24 cellular contexts compared by ENCODE assay signal in genomic region chr1:113321761-113322387, GRCh38.
DNase-seq lines count a peak whose midpoint lies in the region; ATAC-seq, FAIRE-seq and TF ChIP-seq lines count a peak whose summit lies in the region.
"Had no signal": no experiment of that assay in that cellular context is flagged by ENCODE, and none has a peak within 500 bp of the region (broad histone marks: within the 10 kb centered on the region; RNA-seq: fewer than 3 reads in every experiment).

No MANE protein-coding gene starts in this region.

- H3K9me3 ChIP-seq in K562 (replicated peaks; ENCODE audit: control insufficient read depth, insufficient read depth, low read depth, low read length) (no peaks in the 10 kb centered on the region), left lung (peaks cover 0 to 3% of the 10 kb centered on the region in 2 donors), right atrium auricular region (no peaks in the 10 kb centered on the region)

- no peaks in the 10 kb centered on the region for H3K36me3 ChIP-seq in K562 (ENCODE audit: control insufficient read depth, insufficient read depth, low read length)
- no peaks in the 10 kb centered on the region for H3K36me3 ChIP-seq in left lung
- no peaks in the 10 kb centered on the region for H3K36me3 ChIP-seq in right atrium auricular region
- H3K36me3 ChIP-seq: BLaER1 treated with 17β-estradiol and CSF1 and Interleukin-3, amounts not matched to agents 10 nM and 100 nM had no signal

- no peaks in the 10 kb centered on the region for H4K20me1 ChIP-seq in K562 (replicated peaks; ENCODE audit: control insufficient read depth, insufficient read depth, low read length)
- H4K20me1 ChIP-seq: BLaER1 treated with 17β-estradiol and CSF1 and Interleukin-3, amounts not matched to agents 10 nM and 100 nM had no signal

- POLR2A ChIA-PET in K562 (lab: Yijun Ruan, JAX) = interaction anchor here (0.8 kb wide), 2 partner anchors 15 to 21 kb away, joined by 3 to 4 read pairs; no protein-coding TSS in a partner anchor

- H3K27ac ChIP-seq in K562 (ENCODE audit: extremely low read depth, low read depth, low read length) (no peak overlapping the region), left lung (peak overlapping the region; percentile 14 to 30), right atrium auricular region (no peak overlapping the region)
- H3K27ac ChIP-seq: BLaER1 treated with 17β-estradiol and CSF1 and Interleukin-3, amounts not matched to agents 10 nM and 100 nM; GM23248 had no signal

- no peak for TF ChIP-seq POLR2A in K562 (conservative IDR thresholded peaks at IDR 0.05)

- intact Hi-C loops in K562 (cut with micrococcal nuclease) = no loop called here
- intact Hi-C loops in left lung (cut with DNase I) = no loop called here

- DNase-seq in NCI-H524 (lab: John Stamatoyannopoulos, UW) (peak; percentile 3 to 32), K562 (ENCODE audit: extremely low read depth in 1 of 4, low spot score in 3 of 4) (no peak), left lung (no peak), right atrium auricular region (ENCODE audit: low spot score) (no peak)
- no peak for DNase-seq in activated T-cell treated with anti-CD3 and anti-CD28 coated beads, Interleukin-2, amount 50 U/mL, for 24 hours
- DNase-seq: ACHN; CD4-positive, alpha-beta memory T cell; DND-41; GM23248; H9; Karpas-422; NCI-H1048; NCI-H1417 treated with DMSO at 0.1 percent for 48 hours; NCI-H187; NCI-H446 treated with DMSO at 0.1 percent for 48 hours; NCI-H82; OCI-M1 had no signal

- TF ChIP-seq EP300 in K562 (IDR thresholded peaks at IDR 0.05; ENCODE audit: low read length) = no peak

- no peak for TF ChIP-seq RAD21 in K562 (CRISPR knock-in tag; conservative IDR thresholded peaks at IDR 0.05 in 1 of 2, IDR thresholded peaks at IDR 0.05 in 1 of 2)

- H3K9me1 ChIP-seq in K562 (ENCODE audit: control insufficient read depth, insufficient read depth, low read length) = no peaks in the 10 kb centered on the region

- H3K27me3 ChIP-seq in K562 (ENCODE audit: control insufficient read depth in 2 of 2, insufficient read depth in 2 of 2, low read length in 2 of 2) (peaks cover 0 to 2% of the 10 kb centered on the region in 2 experiments; a peak in 2 of 5 replicates), left lung (no peaks in the 10 kb centered on the region), right atrium auricular region (no peaks in the 10 kb centered on the region)
- H3K27me3 ChIP-seq: BLaER1 treated with 17β-estradiol and CSF1 and Interleukin-3, amounts not matched to agents 10 nM and 100 nM had no signal

- no peak for ATAC-seq in K562
- ATAC-seq in left lung = peak; percentile 14
- no peak for ATAC-seq in HG02571 (IDR thresholded peaks at IDR 0.05; ENCODE audit: unreplicated experiment)
- no peak for ATAC-seq in HG03432 (IDR thresholded peaks at IDR 0.05; ENCODE audit: unreplicated experiment)
- ATAC-seq: Right ventricle myocardium inferior had no signal

- H3K9me3 Mint-ChIP-seq in activated T-cell treated with anti-CD3 and anti-CD28 coated beads, Interleukin-2, amount 50 U/mL, for 24 hours = no peaks in the 10 kb centered on the region
- H3K9me3 Mint-ChIP-seq: H9, IgD-negative memory B cell had no signal

- no peak overlapping the region for H3K27ac Mint-ChIP-seq in activated T-cell treated with anti-CD3 and anti-CD28 coated beads, Interleukin-2, amount 50 U/mL, for 24 hours
- H3K27ac Mint-ChIP-seq: CD4-positive, alpha-beta memory T cell; H9; IgD-negative memory B cell had no signal

- no peaks in the 10 kb centered on the region for H3K36me3 Mint-ChIP-seq in activated T-cell treated with anti-CD3 and anti-CD28 coated beads, Interleukin-2, amount 50 U/mL, for 24 hours (ENCODE audit: low read depth)
- H3K36me3 Mint-ChIP-seq: CD4-positive, alpha-beta memory T cell; IgD-negative memory B cell had no signal

- no peaks in the 10 kb centered on the region for H3K27me3 Mint-ChIP-seq in activated T-cell treated with anti-CD3 and anti-CD28 coated beads, Interleukin-2, amount 50 U/mL, for 24 hours
- H3K27me3 Mint-ChIP-seq: CD4-positive, alpha-beta memory T cell; IgD-negative memory B cell had no signal

- no peak overlapping the region for H3K4me3 ChIP-seq in K562
- H3K4me3 ChIP-seq in left lung = no peak overlapping the region
- no peak overlapping the region for H3K4me3 ChIP-seq in right atrium auricular region
- H3K4me3 ChIP-seq: BLaER1 treated with 17β-estradiol and CSF1 and Interleukin-3, amounts not matched to agents 10 nM and 100 nM; GM23248 had no signal

- H3K4me1 ChIP-seq in K562 (replicated peaks in 1 of 2; ENCODE audit: control insufficient read depth in 2 of 2, insufficient read depth in 2 of 2, low read length in 2 of 2) (no peaks in the 10 kb centered on the region), left lung (no peaks in the 10 kb centered on the region), right atrium auricular region (no peaks in the 10 kb centered on the region)
- H3K4me1 ChIP-seq: BLaER1 treated with 17β-estradiol and CSF1 and Interleukin-3, amounts not matched to agents 10 nM and 100 nM had no signal

- TF ChIP-seq CTCF in K562 (IDR thresholded peaks at IDR 0.05 in 2 of 3, conservative IDR thresholded peaks at IDR 0.05 in 1 of 3; ENCODE audit: insufficient read depth in 2 of 3, low read depth in 1 of 3, low read length in 3 of 3) (no peak), left lung (IDR thresholded peaks at IDR 0.05) (no peak), right atrium auricular region (IDR thresholded peaks at IDR 0.05) (no peak)

- in situ Hi-C loops in K562 (cut with MboI) = no loop called here

- 17% methylated on average over 3 of the region's 3 CpGs for WGBS in K562 (ENCODE audit: insufficient coverage, low coverage, missing lambda C conversion rate)

- H3K9ac ChIP-seq in K562 (ENCODE audit: insufficient read depth in 1 of 2, low read depth in 2 of 2, low read length in 2 of 2) = no peak overlapping the region
- H3K9ac ChIP-seq: BLaER1 treated with 17β-estradiol and CSF1 and Interleukin-3, amounts not matched to agents 10 nM and 100 nM; GM23248 had no signal

- no peak overlapping the region for H3K4me2 ChIP-seq in K562 (ENCODE audit: insufficient read depth, low read length)
- H3K4me2 ChIP-seq: BLaER1 treated with 17β-estradiol and CSF1 and Interleukin-3, amounts not matched to agents 10 nM and 100 nM had no signal

- H3K4me3 Mint-ChIP-seq in activated T-cell treated with anti-CD3 and anti-CD28 coated beads, Interleukin-2, amount 50 U/mL, for 24 hours = no peak overlapping the region
- H3K4me3 Mint-ChIP-seq: CD4-positive, alpha-beta memory T cell; H9; IgD-negative memory B cell had no signal

- CTCF ChIA-PET in K562 (lab: Yijun Ruan, JAX; ENCODE audit: low intra/inter-chr PET ratio) = no interaction called here

- no peak overlapping the region for H2AFZ ChIP-seq in K562 (ENCODE audit: low read depth, low read length)
- H2AFZ ChIP-seq: GM23248 had no signal

- no TSS peak for BruUV-seq in K562 (replicated peaks; lab: Mats Ljungman, UMichigan)

- FAIRE-seq in K562 (lab: Jason Lieb, UNC) = no peak
- FAIRE-seq: GM12892, RCC 7860 had no signal

- H3K79me2 ChIP-seq in K562 (ENCODE audit: control insufficient read depth, insufficient read depth, low read length) = no peaks in the 10 kb centered on the region

- H3K4me1 Mint-ChIP-seq in activated T-cell treated with anti-CD3 and anti-CD28 coated beads, Interleukin-2, amount 50 U/mL, for 24 hours (ENCODE audit: low read depth) = no peaks in the 10 kb centered on the region
- H3K4me1 Mint-ChIP-seq: CD4-positive, alpha-beta memory T cell; IgD-negative memory B cell had no signal

TF ChIP-seq in K562, 482 proteins besides CTCF, POLR2A, EP300 and RAD21 (continues in another document):
- no peak for TF ChIP-seq SPI1 (IDR thresholded peaks at IDR 0.05; ENCODE audit: borderline replicate concordance, low read depth, low read length)

Comparison
In these comparisons a context has a peak if more than half of its experiments do, and no peak if none do; other contexts are left out.
1. DNase-seq: peak in NCI-H524 (2 of 2); none in K562 (0 of 4), left lung (0 of 2), activated T-cell treated with anti-CD3 and anti-CD28 coated beads, Interleukin-2, amount 50 U/mL, for 24 hours (single experiment) and right atrium auricular region (single experiment).
2. H3K27ac ChIP-seq: peak in left lung (2 of 2); none in K562 (single experiment) and right atrium auricular region (0 of 2).